Comparison of ENCODE assay signal across 8 cellular contexts in genomic region chr1:32071758-32072621, GRCh38. TPM values are rescaled to one million over a fixed set of nuclear protein-coding genes. Genes with fewer than 3 reads are reported as not detected.
DNase-seq lines count a peak whose midpoint lies in the region; ATAC-seq and TF ChIP-seq lines count a peak whose summit lies in the region.

No MANE protein-coding gene starts in this region.

- H3K4me3 ChIP-seq in Loucy (ENCODE audit: low read length, poor library complexity, severe bottlenecking) = peak overlapping the region; percentile 78
- H3K4me3 ChIP-seq in ascending aorta = peak overlapping the region; percentile 75

- TF ChIP-seq CTCF in Loucy (conservative IDR thresholded peaks at IDR 0.05; ENCODE audit: low read length) (no peak), ascending aorta (IDR thresholded peaks at IDR 0.05) (no peak)

- no peak for ATAC-seq in GM21367 (IDR thresholded peaks at IDR 0.05; ENCODE audit: unreplicated experiment)

- H4K20me1 ChIP-seq in Loucy (ENCODE audit: insufficient read depth, low read length, poor library complexity, severe bottlenecking) = peaks cover 11% of the 10 kb centered on the region

- H3K36me3 ChIP-seq in Loucy (ENCODE audit: insufficient read depth, low read length) (peaks cover 9% of the 10 kb centered on the region; the same call in 1 of the 2 replicates), ascending aorta (peaks cover 7 to 16% of the 10 kb centered on the region in 2 donors)

- H3K79me2 ChIP-seq in Loucy (ENCODE audit: insufficient read depth, low read length) = peaks cover 28% of the 10 kb centered on the region; the same call in 1 of the 2 replicates

- peak; percentile 76 for DNase-seq in DMS 273 (lab: John Stamatoyannopoulos, UW; ENCODE audit: unreplicated experiment)
- no peak for DNase-seq in DMS 273 treated with DMSO at 0.1 percent for 48 hours (lab: John Stamatoyannopoulos, UW)
- no peak for DNase-seq in ascending aorta (ENCODE audit: low spot score in 2 of 2)
- DNase-seq in kidney tubule cell (ENCODE audit: low spot score) = peak; percentile 54
- no peak for DNase-seq in middle frontal gyrus (ENCODE audit: extremely low spot score, low spot score)

- H3K27ac ChIP-seq in ascending aorta (peak overlapping the region; percentile 83 to 89), temporal lobe (ENCODE audit: low read depth, low read length) (peak overlapping the region; percentile 97)

- H3K9me3 ChIP-seq in Loucy (ENCODE audit: insufficient read depth, low read depth, low read length) (no peaks in the 10 kb centered on the region), ascending aorta (no peaks in the 10 kb centered on the region)

- intact Hi-C loops in ascending aorta (cut with DNase I) = loop anchor here (2.0 to 5.0 kb wide), 3 partner anchors 37 to 105 kb away; partner anchors contain the start of genes KHDRBS1, KPNA6 and TXLNA

- H3K27me3 ChIP-seq in Loucy (ENCODE audit: insufficient read depth, low read length, poor library complexity, severe bottlenecking) (no peaks in the 10 kb centered on the region), ascending aorta (no peaks in the 10 kb centered on the region)

- H3K9ac ChIP-seq in Loucy (ENCODE audit: low read depth, low read length, poor library complexity, severe bottlenecking) = peak overlapping the region; percentile 80

- no peaks in the 10 kb centered on the region for H3F3A ChIP-seq in Loucy (ENCODE audit: low read depth)

- peak overlapping the region; percentile 77 for H3K4me2 ChIP-seq in Loucy (ENCODE audit: low read depth, low read length, poor library complexity, severe bottlenecking)

- H3K4me1 ChIP-seq in Loucy (ENCODE audit: insufficient read depth, low read length, poor library complexity, severe bottlenecking) (peaks cover 25% of the 10 kb centered on the region), ascending aorta (peaks cover 13 to 22% of the 10 kb centered on the region in 2 donors)

- H2AFZ ChIP-seq in Loucy (ENCODE audit: low read length) = peak overlapping the region; percentile 73

- H3K9me2 ChIP-seq in Loucy (replicated peaks; ENCODE audit: low read depth, low read length) = no peaks in the 10 kb centered on the region

RNA-seq across cellular contexts. Expression of gene TMEM39B, which starts 0.7 kb away (rescaled TPM):
- total RNA-seq in ascending aorta = 2.6 TPM
- 3.2 TPM for total RNA-seq in temporal lobe

RNA-seq across cellular contexts. Expression of gene KPNA6, which starts 35.9 kb away (rescaled TPM):
- total RNA-seq in ascending aorta = 26.1 TPM
- 26.3 TPM for total RNA-seq in temporal lobe

RNA-seq across cellular contexts. Expression of gene KHDRBS1, which starts 58.3 kb away (rescaled TPM):
- total RNA-seq in ascending aorta (120 TPM), temporal lobe (130 TPM)

Comparison
In these comparisons a context has a peak if more than half of its experiments do, and no peak if none do; other contexts are left out.
1. DNase-seq: peak in DMS 273 (single experiment) and kidney tubule cell (single experiment); none in DMS 273 treated with DMSO at 0.1 percent for 48 hours (single experiment), ascending aorta (0 of 2) and middle frontal gyrus (single experiment).